Comparison of ENCODE assay signal across 20 cellular contexts in genomic region chr3:71146673-71147072, GRCh38.
"Had no signal": no experiment of that assay in that cellular context is flagged by ENCODE, and none has a peak within 500 bp of the region (broad histone marks: within the 10 kb centered on the region; RNA-seq: fewer than 3 reads in every experiment).

No MANE protein-coding gene starts in this region.

- H3K9me3 Mint-ChIP-seq: activated CD4-positive, alpha-beta T cell treated with anti-CD3 and anti-CD28 coated beads, Interleukin-2, amount 10 ng/mL, durations not matched to agents 7 days and 5 days; activated naive CD8-positive, alpha-beta T cell treated with anti-CD3 and anti-CD28 coated beads, Interleukin-2, amount 10 ng/mL, durations not matched to agents 7 days and 5 days; memory B cell; neural progenitor cell; T-helper 1 cell treated with Interleukin-12 subunit alpha and Interleukin-12 subunit beta and Interleukin-4 antibody, amounts not matched to agents 30 μg/mL and 1 μg/mL, for 36 hours had no signal

- H2AFZ ChIP-seq: neural progenitor cell had no signal

- DNase-seq: activated CD4-positive, alpha-beta T cell treated with anti-CD3 and anti-CD28 coated beads, Interleukin-2, amount 10 ng/mL, durations not matched to agents 7 days and 5 days; activated CD4-positive, CD25-positive, alpha-beta regulatory T cell; activated CD8-positive, alpha-beta memory T cell treated with anti-CD3 and anti-CD28 coated beads for 24 hours; activated effector memory CD4-positive, alpha-beta T cell treated with Interleukin-2 at 50 U/mL for 16 hours; activated naive CD8-positive, alpha-beta T cell treated with anti-CD3 and anti-CD28 coated beads, Interleukin-2, amount 10 ng/mL, durations not matched to agents 7 days and 5 days; aorta; dorsolateral prefrontal cortex; pancreas; retina; stimulated activated CD4-positive, alpha-beta T cell treated with anti-CD3 and anti-CD28 coated beads, Interleukin-4, amount 100 ng/mL, for 4 hours; thyroid gland; uterus had no signal

- H3K36me3 Mint-ChIP-seq: neural progenitor cell had no signal

- ATAC-seq: left lobe of liver, pancreas had no signal

- H3K27ac ChIP-seq: breast epithelium, dorsolateral prefrontal cortex, esophagus muscularis mucosa, neural progenitor cell, pancreas, thyroid gland, uterus had no signal

- H3K4me1 ChIP-seq: breast epithelium, uterus had no signal

- H3K4me3 ChIP-seq: breast epithelium, dorsolateral prefrontal cortex, esophagus muscularis mucosa, neural progenitor cell, pancreas, thyroid gland, uterus had no signal

- FAIRE-seq: endometrium, islet of Langerhans, pancreas had no signal

- H3K27me3 Mint-ChIP-seq: activated CD4-positive, alpha-beta T cell treated with anti-CD3 and anti-CD28 coated beads, Interleukin-2, amount 10 ng/mL, durations not matched to agents 7 days and 5 days; activated naive CD8-positive, alpha-beta T cell treated with anti-CD3 and anti-CD28 coated beads, Interleukin-2, amount 10 ng/mL, durations not matched to agents 7 days and 5 days; memory B cell had no signal

- H3K27me3 ChIP-seq: breast epithelium, dorsolateral prefrontal cortex, esophagus muscularis mucosa, neural progenitor cell, pancreas, thyroid gland, uterus had no signal

- H3K4me3 Mint-ChIP-seq: activated CD4-positive, alpha-beta T cell treated with anti-CD3 and anti-CD28 coated beads, Interleukin-2, amount 10 ng/mL, durations not matched to agents 7 days and 5 days; activated naive CD8-positive, alpha-beta T cell treated with anti-CD3 and anti-CD28 coated beads, Interleukin-2, amount 10 ng/mL, durations not matched to agents 7 days and 5 days; memory B cell; neural progenitor cell; T-helper 1 cell treated with Interleukin-12 subunit alpha and Interleukin-12 subunit beta and Interleukin-4 antibody, amounts not matched to agents 30 μg/mL and 1 μg/mL, for 36 hours had no signal

- H3K27ac Mint-ChIP-seq: activated CD4-positive, alpha-beta T cell treated with anti-CD3 and anti-CD28 coated beads, Interleukin-2, amount 10 ng/mL, durations not matched to agents 7 days and 5 days; activated naive CD8-positive, alpha-beta T cell treated with anti-CD3 and anti-CD28 coated beads, Interleukin-2, amount 10 ng/mL, durations not matched to agents 7 days and 5 days; neural progenitor cell; T-helper 1 cell treated with Interleukin-12 subunit alpha and Interleukin-12 subunit beta and Interleukin-4 antibody, amounts not matched to agents 30 μg/mL and 1 μg/mL, for 36 hours had no signal

- H3K36me3 ChIP-seq: breast epithelium, esophagus muscularis mucosa, neural progenitor cell, pancreas, thyroid gland, uterus had no signal

- H3K9me3 ChIP-seq: breast epithelium, esophagus muscularis mucosa, pancreas, thyroid gland, uterus had no signal

- H3K9ac ChIP-seq: neural progenitor cell had no signal

- H3K4me2 ChIP-seq: neural progenitor cell had no signal
